26 cellular contexts compared by ENCODE assay signal in the genomic region with DNA sequence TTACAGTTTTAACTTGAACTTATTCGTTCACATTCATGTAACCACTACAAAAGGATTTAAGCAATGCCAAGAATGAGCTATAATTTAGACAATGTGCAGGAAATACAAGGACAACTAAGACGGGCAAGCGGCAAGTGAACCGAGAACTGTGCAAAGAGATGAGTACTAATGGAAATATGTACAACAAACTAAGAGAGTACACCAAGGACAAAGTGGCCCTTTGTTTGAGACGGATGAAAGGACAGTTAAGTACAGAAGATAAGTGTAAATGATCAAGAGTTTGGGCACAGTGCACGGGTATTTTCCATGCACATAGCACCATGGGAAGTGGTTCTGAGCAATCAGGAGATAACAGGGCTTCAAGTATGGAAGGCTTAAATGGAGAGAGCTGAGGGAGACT.
DNase-seq lines count a peak whose midpoint lies in the region.
"Had no signal": no experiment of that assay in that cellular context is flagged by ENCODE, and none has a peak within 500 bp of the region (broad histone marks: within the 10 kb centered on the region; RNA-seq: fewer than 3 reads in every experiment).

No MANE protein-coding gene starts in this region.

- peak; percentile 6 for DNase-seq in NCI-H82 (lab: John Stamatoyannopoulos, UW)
- DNase-seq in NCI-H82 treated with DMSO at 0.1 percent for 48 hours (lab: John Stamatoyannopoulos, UW; ENCODE audit: unreplicated experiment) = no peak
- peak; percentile 58 for DNase-seq in adipocyte (ENCODE audit: low read depth)
- DNase-seq in iris pigment epithelial cell (ENCODE audit: low read depth) = peak; percentile 25
- DNase-seq in UCSD-AML1 (lab: John Stamatoyannopoulos, UW; ENCODE audit: unreplicated experiment) = no peak
- DNase-seq in DMS153 treated with DMSO at 0.1 percent for 48 hours (lab: John Stamatoyannopoulos, UW; ENCODE audit: unreplicated experiment) = no peak
- no peak for DNase-seq in OCI-M1 (lab: John Stamatoyannopoulos, UW)
- DNase-seq in superior temporal gyrus (ENCODE audit: extremely low spot score) = no peak
- DNase-seq: activated CD4-positive, alpha-beta memory T cell treated with anti-CD3 and anti-CD28 coated beads, Interleukin-2, amount 10 ng/mL, durations not matched to agents 7 days and 5 days; activated CD4-positive, CD25-positive, alpha-beta regulatory T cell; activated effector memory CD4-positive, alpha-beta T cell treated with Interleukin-2 at 50 U/mL for 16 hours; activated naive CD8-positive, alpha-beta T cell treated with anti-CD3 and anti-CD28 coated beads, Interleukin-2, amount 10 ng/mL, durations not matched to agents 7 days and 5 days; body of pancreas; NCI-H1105; NCI-H2029; NCI-H226; NCI-H774; posterior cingulate gyrus; Right ventricle myocardium superior; stimulated activated CD4-positive, alpha-beta T cell treated with anti-CD3 and anti-CD28 coated beads, Interleukin-15, amount 100 ng/mL, for 24 hours; stimulated activated naive CD8-positive, alpha-beta T cell treated with anti-CD3 and anti-CD28 coated beads, Interleukin-15, amount 100 ng/mL, for 72 hours; T1000; transverse colon had no signal

- no peaks in the 10 kb centered on the region for H3K9me3 ChIP-seq in adipocyte (ENCODE audit: control insufficient read depth, low read length)
- H3K9me3 ChIP-seq: body of pancreas, HAP-1, transverse colon had no signal

- H3K4me1 ChIP-seq in adipocyte (ENCODE audit: control insufficient read depth, insufficient read depth, low read length) = peaks cover 13% of the 10 kb centered on the region
- H3K4me1 ChIP-seq: transverse colon had no signal

- no peaks in the 10 kb centered on the region for H3K27me3 ChIP-seq in adipocyte (replicated peaks; ENCODE audit: control insufficient read depth, insufficient read depth, low read length)
- H3K27me3 ChIP-seq: body of pancreas, foreskin keratinocyte, hepatocyte, transverse colon had no signal

- H3K4me3 ChIP-seq in adipocyte (ENCODE audit: low read length) = no peak overlapping the region
- H3K4me3 ChIP-seq: body of pancreas, HAP-1, hepatocyte, transverse colon had no signal

- H3K9ac ChIP-seq in adipocyte (ENCODE audit: low read length) = no peak overlapping the region

- no peaks in the 10 kb centered on the region for H3K36me3 ChIP-seq in adipocyte (ENCODE audit: control insufficient read depth, insufficient read depth, low read length, severe bottlenecking)
- H3K36me3 ChIP-seq: HAP-1, transverse colon had no signal

Comparison
In these comparisons a context has a peak if more than half of its experiments do, and no peak if none do; other contexts are left out.
1. DNase-seq: peak in NCI-H82 (single experiment), adipocyte (single experiment) and iris pigment epithelial cell (single experiment); none in NCI-H82 treated with DMSO at 0.1 percent for 48 hours (single experiment), UCSD-AML1 (single experiment), DMS153 treated with DMSO at 0.1 percent for 48 hours (single experiment), OCI-M1 (single experiment) and superior temporal gyrus (single experiment).